Comparison of ENCODE assay signal across 9 cellular contexts in genomic region chr14:34980337-34980900, GRCh38. TPM values are rescaled to one million over a fixed set of nuclear protein-coding genes. Genes with fewer than 3 reads are reported as not detected.
A peak's percentile ranks its signal among the peaks of the same experiment; 100 is the strongest.
DNase-seq lines count a peak whose midpoint lies in the region; ATAC-seq and TF ChIP-seq lines count a peak whose summit lies in the region.
"Had no signal": no experiment of that assay in that cellular context is flagged by ENCODE, and none has a peak within 500 bp of the region (broad histone marks: within the 10 kb centered on the region; RNA-seq: fewer than 3 reads in every experiment).

No MANE protein-coding gene starts in this region.

- H3K27me3 ChIP-seq in WERI-Rb-1 (ENCODE audit: insufficient read depth, low read depth, severe bottlenecking), result no peaks in the 10 kb centered on the region
- peaks cover 2% of the 10 kb centered on the region for H3K27me3 ChIP-seq in iPS-15b (ENCODE audit: control insufficient read depth, insufficient read depth, low read length)
- no peaks in the 10 kb centered on the region for H3K27me3 ChIP-seq in thoracic aorta (replicated peaks; ENCODE audit: insufficient read depth)

- H3K27ac ChIP-seq in WERI-Rb-1 (no peak overlapping the region), thoracic aorta (peak overlapping the region; percentile 97 to 99)

- H3K4me1 ChIP-seq in iPS-15b (ENCODE audit: control insufficient read depth, insufficient read depth, low read length) (peaks cover 2% of the 10 kb centered on the region), thoracic aorta (ENCODE audit: control insufficient read depth in 1 of 2, low read depth in 2 of 2) (peaks cover 18 to 32% of the 10 kb centered on the region in 2 donors)

- H3K9me3 ChIP-seq in WERI-Rb-1 (ENCODE audit: severe bottlenecking) (no peaks in the 10 kb centered on the region), iPS-15b (ENCODE audit: control insufficient read depth, insufficient read depth, low read length) (no peaks in the 10 kb centered on the region), thoracic aorta (no peaks in the 10 kb centered on the region)

- H3K36me3 ChIP-seq in WERI-Rb-1 (no peaks in the 10 kb centered on the region; the same call in 1 of the 2 replicates), iPS-15b (ENCODE audit: control insufficient read depth, insufficient read depth, low read length) (no peaks in the 10 kb centered on the region), thoracic aorta (no peaks in the 10 kb centered on the region)

- ATAC-seq in activated naive CD4-positive, alpha-beta T cell treated with anti-CD3 and anti-CD28 coated beads, Interleukin-2, amount 50 U/mL, for 72 hours, result no peak
- no peak for ATAC-seq in thoracic aorta (ENCODE audit: insufficient number of reproducible peaks, low FRiP score, low read depth)

- H3K4me1 Mint-ChIP-seq in activated naive CD4-positive, alpha-beta T cell treated with anti-CD3 and anti-CD28 coated beads, Interleukin-2, amount 50 U/mL, for 24 hours, result peaks cover 22% of the 10 kb centered on the region

- no peak for DNase-seq in activated naive CD4-positive, alpha-beta T cell treated with anti-CD3 and anti-CD28 coated beads, Interleukin-2, amount 50 U/mL, for 72 hours (ENCODE audit: low spot score in 2 of 2)
- no peak for DNase-seq in WERI-Rb-1
- DNase-seq in thoracic aorta (ENCODE audit: low spot score), result no peak
- no peak for DNase-seq in cortex of kidney (lab: John Stamatoyannopoulos, UW)
- no peak for DNase-seq in DMS 273 (lab: John Stamatoyannopoulos, UW; ENCODE audit: unreplicated experiment)
- DNase-seq in stimulated activated CD4-positive, alpha-beta T cell treated with anti-CD3 and anti-CD28 coated beads, Interleukin-2, amount 100 ng/mL, for 24 hours, result no peak
- DNase-seq: NCI-H187 treated with DMSO at 0.1 percent for 48 hours had no signal

- H3K9me3 Mint-ChIP-seq in activated naive CD4-positive, alpha-beta T cell treated with anti-CD3 and anti-CD28 coated beads, Interleukin-2, amount 50 U/mL, for 24 hours, result no peaks in the 10 kb centered on the region
- no peaks in the 10 kb centered on the region for H3K9me3 Mint-ChIP-seq in activated naive CD4-positive, alpha-beta T cell treated with anti-CD3 and anti-CD28 coated beads, Interleukin-2, amount 50 U/mL, for 72 hours

- peaks cover 13% of the 10 kb centered on the region for H3K36me3 Mint-ChIP-seq in activated naive CD4-positive, alpha-beta T cell treated with anti-CD3 and anti-CD28 coated beads, Interleukin-2, amount 50 U/mL, for 24 hours
- H3K36me3 Mint-ChIP-seq in activated naive CD4-positive, alpha-beta T cell treated with anti-CD3 and anti-CD28 coated beads, Interleukin-2, amount 50 U/mL, for 72 hours, result peaks cover 3 to 14% of the 10 kb centered on the region in 2 donors

- no peak overlapping the region for H3K27ac Mint-ChIP-seq in activated naive CD4-positive, alpha-beta T cell treated with anti-CD3 and anti-CD28 coated beads, Interleukin-2, amount 50 U/mL, for 24 hours
- H3K27ac Mint-ChIP-seq in activated naive CD4-positive, alpha-beta T cell treated with anti-CD3 and anti-CD28 coated beads, Interleukin-2, amount 50 U/mL, for 72 hours, result no peak overlapping the region

- H3K4me3 ChIP-seq in WERI-Rb-1 (ENCODE audit: low read depth, low read length) (peak overlapping the region; percentile 96), iPS-15b (ENCODE audit: low read depth, low read length) (peak overlapping the region; percentile 81), thoracic aorta (peak overlapping the region; percentile 92)

- H3K4me3 Mint-ChIP-seq in activated naive CD4-positive, alpha-beta T cell treated with anti-CD3 and anti-CD28 coated beads, Interleukin-2, amount 50 U/mL, for 24 hours, result peak overlapping the region; percentile 44

- no peaks in the 10 kb centered on the region for H3K27me3 Mint-ChIP-seq in activated naive CD4-positive, alpha-beta T cell treated with anti-CD3 and anti-CD28 coated beads, Interleukin-2, amount 50 U/mL, for 24 hours

- TF ChIP-seq CTCF in WERI-Rb-1 (IDR thresholded peaks at IDR 0.05; ENCODE audit: low read depth, low read length) (no peak), thoracic aorta (IDR thresholded peaks at IDR 0.05) (no peak)

- no peak overlapping the region for H3K9ac ChIP-seq in iPS-15b (ENCODE audit: low read depth, low read length)

RNA-seq across cellular contexts. Expression of gene SRP54, which starts 2.4 kb away (rescaled TPM):
- 100 to 1,000 TPM in 1 of 2 donors, 10 to 100 TPM in 1; 96.4 to 117 TPM for total RNA-seq in activated naive CD4-positive, alpha-beta T cell treated with anti-CD3 and anti-CD28 coated beads, Interleukin-2, amount 50 U/mL, for 72 hours
- total RNA-seq in thoracic aorta, result 10 to 100 TPM; 57.1 to 87.2 TPM
